14 cellular contexts compared by ENCODE assay signal in genomic region chr6:154738561-154738961, GRCh38. TPM values are rescaled to one million over a fixed set of nuclear protein-coding genes. Genes with fewer than 3 reads are reported as not detected.
DNase-seq lines count a peak whose midpoint lies in the region; ATAC-seq, FAIRE-seq and TF ChIP-seq lines count a peak whose summit lies in the region.
"Had no signal": no experiment of that assay in that cellular context is flagged by ENCODE, and none has a peak within 500 bp of the region (broad histone marks: within the 10 kb centered on the region; RNA-seq: fewer than 3 reads in every experiment).

No MANE protein-coding gene starts in this region.

- H3K9ac ChIP-seq in astrocyte (ENCODE audit: low read length): no peak overlapping the region
- no peak overlapping the region for H3K9ac ChIP-seq in liver (ENCODE audit: low read depth in 1 of 2, low read length in 2 of 2)
- H3K9ac ChIP-seq in mammary epithelial cell (ENCODE audit: insufficient read depth, low read length): no peak overlapping the region

- no peak for DNase-seq in A549 (ENCODE audit: low read depth in 1 of 2, low spot score in 1 of 2)
- DNase-seq in GM23338 (ENCODE audit: low spot score): peak; percentile 60
- DNase-seq in astrocyte (ENCODE audit: low read depth): no peak
- no peak for DNase-seq in mammary epithelial cell
- DNase-seq: NCI-H1694 treated with DMSO at 0.1 percent for 48 hours; NK-92 treated with Interleukin-12 subunit alpha and Interleukin-12 subunit beta, amount 100 ng/mL, for 24 hours; transverse colon had no signal

- H3K4me1 ChIP-seq in A549 (peaks cover 35% of the 10 kb centered on the region; the same call in 2 of the 3 replicates), GM23338 (ENCODE audit: insufficient read depth) (peaks cover 46% of the 10 kb centered on the region), astrocyte (ENCODE audit: insufficient read depth, low read length) (peaks cover 8% of the 10 kb centered on the region), liver (ENCODE audit: control insufficient read depth in 4 of 4, insufficient read depth in 4 of 4, low read length in 3 of 4) (peaks cover 10 to 24% (median 23%) of the 10 kb centered on the region in 4 donors), mammary epithelial cell (ENCODE audit: insufficient read depth, low read length) (peaks cover 5% of the 10 kb centered on the region)

- TF ChIP-seq CTCF in A549 (IDR thresholded peaks at IDR 0.05) (no peak), GM23338 (conservative IDR thresholded peaks at IDR 0.05; ENCODE audit: low read depth in 2 of 2) (no peak), astrocyte (IDR thresholded peaks at IDR 0.05; ENCODE audit: insufficient read depth, low read depth, low read length) (no peak), liver (IDR thresholded peaks at IDR 0.05; ENCODE audit: low read depth, low read length, missing input control) (no peak), mammary epithelial cell (conservative IDR thresholded peaks at IDR 0.05 in 1 of 2, IDR thresholded peaks at IDR 0.05 in 1 of 2; ENCODE audit: extremely low read depth in 1 of 2, insufficient read depth in 1 of 2, low read depth in 1 of 2, low read length in 2 of 2) (no peak)

- ATAC-seq in A549 (no peak), GM23338 (no peak), GM21381 (IDR thresholded peaks at IDR 0.05; ENCODE audit: unreplicated experiment) (no peak), HG03571 (IDR thresholded peaks at IDR 0.05; ENCODE audit: unreplicated experiment) (no peak), GM18517 (IDR thresholded peaks at IDR 0.05; ENCODE audit: unreplicated experiment) (no peak)
- ATAC-seq: esophagus mucosa had no signal

- H3K27ac ChIP-seq in A549 (no peak overlapping the region), GM23338 (ENCODE audit: low read depth) (peak overlapping the region; percentile 70), astrocyte (ENCODE audit: low read depth, low read length) (no peak overlapping the region), liver (ENCODE audit: low read depth in 1 of 2, low read length in 2 of 2) (no peak overlapping the region), mammary epithelial cell (ENCODE audit: insufficient read depth, low read depth, low read length) (no peak overlapping the region)
- H3K27ac ChIP-seq: C4-2B, transverse colon had no signal

- dilution Hi-C loops in mammary epithelial cell (cut with HindIII; ENCODE audit: low sequenced_read_pairs): no loop called here

- H4K20me1 ChIP-seq in GM23338 (replicated peaks; ENCODE audit: insufficient read depth): peaks cover 22% of the 10 kb centered on the region; the same call in 1 of the 2 replicates
- H4K20me1 ChIP-seq in astrocyte (ENCODE audit: insufficient read depth, low read length): peaks cover 94% of the 10 kb centered on the region
- peaks cover 14% of the 10 kb centered on the region for H4K20me1 ChIP-seq in mammary epithelial cell (ENCODE audit: insufficient read depth, low read length)

- no peak for FAIRE-seq in A549 (lab: Jason Lieb, UNC)
- FAIRE-seq in astrocyte (lab: Jason Lieb, UNC): no peak
- FAIRE-seq: bronchial epithelial cell had no signal

- H3K4me3 ChIP-seq in A549 (no peak overlapping the region), GM23338 (peak overlapping the region; percentile 34), astrocyte (ENCODE audit: insufficient read depth, low read depth, low read length) (no peak overlapping the region), liver (ENCODE audit: low read depth in 1 of 3, low read length in 3 of 3) (no peak overlapping the region), mammary epithelial cell (replicated peaks in 1 of 3; ENCODE audit: insufficient read depth in 1 of 3, low read depth in 2 of 3, low read length in 3 of 3) (no peak overlapping the region)
- H3K4me3 ChIP-seq: transverse colon had no signal

- peaks cover 32% of the 10 kb centered on the region for H3K36me3 Mint-ChIP-seq in GM23338 (ENCODE audit: low read depth)
- peaks cover 4% of the 10 kb centered on the region for H3K36me3 Mint-ChIP-seq in astrocyte (ENCODE audit: low read depth, unreplicated experiment)

- H3K27me3 Mint-ChIP-seq in GM23338 (ENCODE audit: insufficient read depth, low read depth, poor library complexity) (peaks cover 8% of the 10 kb centered on the region), astrocyte (ENCODE audit: low read depth, unreplicated experiment) (no peaks in the 10 kb centered on the region)

- H2AFZ ChIP-seq in GM23338: no peak overlapping the region
- H2AFZ ChIP-seq in astrocyte (ENCODE audit: low read depth, low read length): no peak overlapping the region
- no peak overlapping the region for H2AFZ ChIP-seq in mammary epithelial cell (ENCODE audit: low read depth, low read length)

- no peaks in the 10 kb centered on the region for H3F3A ChIP-seq in GM23338 (replicated peaks; ENCODE audit: low read depth)

- H3K9me3 Mint-ChIP-seq in GM23338 (peaks cover 3% of the 10 kb centered on the region; the same call in 1 of the 3 replicates), astrocyte (ENCODE audit: unreplicated experiment) (no peaks in the 10 kb centered on the region)

- BruUV-seq in mammary epithelial cell (replicated peaks; lab: Mats Ljungman, UMichigan): no TSS peak

- TF ChIP-seq RAD21 in A549 (conservative IDR thresholded peaks at IDR 0.05 in 1 of 2, IDR thresholded peaks at IDR 0.05 in 1 of 2) (no peak), liver (IDR thresholded peaks at IDR 0.05) (no peak)

- H3K4me1 Mint-ChIP-seq in GM23338: peaks cover 46% of the 10 kb centered on the region
- peaks cover 30% of the 10 kb centered on the region for H3K4me1 Mint-ChIP-seq in astrocyte (ENCODE audit: low read depth, unreplicated experiment)

- CTCF ChIA-PET in A549 (lab: Yijun Ruan, JAX): interaction anchor here (1.3 kb wide), 1 partner anchor 11 kb away, joined by 4 read pairs; no protein-coding TSS in a partner anchor
- CTCF ChIA-PET in mammary epithelial cell (lab: Charles Lee; ENCODE audit: low non-redundant PET): interaction anchor here (0.5 kb wide), 1 partner anchor 9 kb away, joined by 3 read pairs; no protein-coding TSS in a partner anchor

- 75% methylated on average over 3 of the region's 3 CpGs for WGBS in A549 (ENCODE audit: missing lambda C conversion rate)
- WGBS in liver: 78% methylated on average over 3 of the region's 3 CpGs
- WGBS in mammary epithelial cell (ENCODE audit: low coverage, missing lambda C conversion rate): 67% methylated on average over 3 of the region's 3 CpGs

- H3K4me2 ChIP-seq in A549: 0 out of 3 replicates have a peak overlapping the region, but pooled peaks have one; percentile 29
- H3K4me2 ChIP-seq in GM23338: peak overlapping the region; percentile 42
- H3K4me2 ChIP-seq in astrocyte (ENCODE audit: low read length): peak overlapping the region; percentile 56
- H3K4me2 ChIP-seq in mammary epithelial cell (ENCODE audit: insufficient read depth, low read depth, low read length): no peak overlapping the region

- H3K27ac Mint-ChIP-seq in GM23338 (peak overlapping the region; percentile 82), astrocyte (ENCODE audit: unreplicated experiment) (peak overlapping the region; percentile 49)

- H3K27me3 ChIP-seq in GM23338 (ENCODE audit: insufficient read depth) (no peaks in the 10 kb centered on the region), astrocyte (ENCODE audit: insufficient read depth, low read length) (no peaks in the 10 kb centered on the region), liver (ENCODE audit: control insufficient read depth in 4 of 4, insufficient read depth in 4 of 4, low read length in 3 of 4) (no peaks in the 10 kb centered on the region), mammary epithelial cell (ENCODE audit: insufficient read depth, low read length) (no peaks in the 10 kb centered on the region)
- H3K27me3 ChIP-seq: transverse colon had no signal

- H3K9me3 ChIP-seq in A549 (no peaks in the 10 kb centered on the region), astrocyte (ENCODE audit: insufficient read depth, low read depth, low read length) (no peaks in the 10 kb centered on the region), liver (ENCODE audit: control insufficient read depth in 4 of 4, low read length in 3 of 4) (no peaks in the 10 kb centered on the region), mammary epithelial cell (replicated peaks; ENCODE audit: insufficient read depth, low read length) (no peaks in the 10 kb centered on the region)
- H3K9me3 ChIP-seq: transverse colon had no signal

- no peak for TF ChIP-seq POLR2A in A549 (IDR thresholded peaks at IDR 0.05; ENCODE audit: low read length)

- peak overlapping the region; percentile 19 for H3K4me3 Mint-ChIP-seq in GM23338
- no peak overlapping the region for H3K4me3 Mint-ChIP-seq in astrocyte (ENCODE audit: unreplicated experiment)

- intact Hi-C loops in mammary epithelial cell (cut with micrococcal nuclease): no loop called here

- H3K36me3 ChIP-seq in GM23338 (ENCODE audit: insufficient read depth) (no peaks in the 10 kb centered on the region), astrocyte (ENCODE audit: insufficient read depth, low read length) (no peaks in the 10 kb centered on the region), liver (ENCODE audit: control insufficient read depth in 4 of 4, insufficient read depth in 3 of 4, low read depth in 1 of 4, low read length in 3 of 4) (peaks cover 0 to 4% (median 0%) of the 10 kb centered on the region in 4 donors), mammary epithelial cell (ENCODE audit: insufficient read depth, low read length) (peaks cover 3% of the 10 kb centered on the region)
- H3K36me3 ChIP-seq: transverse colon had no signal

- POLR2A ChIA-PET in A549 (lab: Yijun Ruan, JAX): no interaction called here

- in situ Hi-C loops in mammary epithelial cell (cut with MboI; ENCODE audit: low sequenced_read_pairs in 2 of 2): no loop called here

- TF ChIP-seq EP300 in A549 (IDR thresholded peaks at IDR 0.05): no peak

- H3K79me2 ChIP-seq in GM23338 (replicated peaks; ENCODE audit: insufficient read depth) (peaks cover 94% of the 10 kb centered on the region), astrocyte (ENCODE audit: insufficient read depth, low read length) (peaks cover 100% of the 10 kb centered on the region), mammary epithelial cell (ENCODE audit: insufficient read depth, low read length) (peaks cover 99% of the 10 kb centered on the region)

- H3K9me2 ChIP-seq in GM23338 (ENCODE audit: insufficient read depth): no peaks in the 10 kb centered on the region

TF ChIP-seq in liver, 16 proteins besides CTCF, POLR2A, EP300 and RAD21:
- TF ChIP-seq EGR1 (IDR thresholded peaks at IDR 0.05; ENCODE audit: low read depth in 2 of 2) (no peak), NR2F2 (IDR thresholded peaks at IDR 0.05) (peak; percentile 72)
TF ChIP-seq in liver: peak in this region for 1.

RNA-seq across cellular contexts. Expression of gene SCAF8, which starts 5.3 kb away (rescaled TPM):
- polyA plus RNA-seq in A549 (2011; rRNA removed) (22.4 and 27.3 TPM in 2 replicates), A549 (2017; fragmentation: RNase III; extraction: RNeasy Plus Mini Kit Qiagen cat#74134 plus additional on column Dnase treatment) (13.4 to 15.0 TPM (median 14.2 TPM) in 3 replicates), GM23338 (2016; fragmentation: Nextera tagmentation; extraction: Ambion mirVana) (12.8 and 13.8 TPM in 2 replicates), liver (1 to 10 TPM; 5.9 to 6.1 TPM), mammary epithelial cell (15.5 TPM)
- polyA plus RNA-seq in A549 (2012; cell fraction: cytosol; rRNA removed): 5.4 and 6.3 TPM in 2 replicates
- 7.5 and 11.0 TPM in 2 replicates for polyA plus RNA-seq in A549 (2012; cell fraction: nucleus; rRNA removed)
- polyA minus RNA-seq in A549 (2011; rRNA and poly(A)+ RNA removed): 25.5 and 26.0 TPM in 2 replicates
- total RNA-seq in GM23338 (2014; rRNA removed; shearing (Covaris generic)): 37.9 and 40.8 TPM in 2 replicates
- total RNA-seq in astrocyte (36.0 and 36.2 TPM in 2 replicates), liver (10 to 100 TPM; 18.9 to 22.3 TPM), mammary epithelial cell (10 to 100 TPM; 31.8 to 36.9 TPM)
- polyA minus RNA-seq in mammary epithelial cell: 32.6 TPM
